In the genomic region with DNA sequence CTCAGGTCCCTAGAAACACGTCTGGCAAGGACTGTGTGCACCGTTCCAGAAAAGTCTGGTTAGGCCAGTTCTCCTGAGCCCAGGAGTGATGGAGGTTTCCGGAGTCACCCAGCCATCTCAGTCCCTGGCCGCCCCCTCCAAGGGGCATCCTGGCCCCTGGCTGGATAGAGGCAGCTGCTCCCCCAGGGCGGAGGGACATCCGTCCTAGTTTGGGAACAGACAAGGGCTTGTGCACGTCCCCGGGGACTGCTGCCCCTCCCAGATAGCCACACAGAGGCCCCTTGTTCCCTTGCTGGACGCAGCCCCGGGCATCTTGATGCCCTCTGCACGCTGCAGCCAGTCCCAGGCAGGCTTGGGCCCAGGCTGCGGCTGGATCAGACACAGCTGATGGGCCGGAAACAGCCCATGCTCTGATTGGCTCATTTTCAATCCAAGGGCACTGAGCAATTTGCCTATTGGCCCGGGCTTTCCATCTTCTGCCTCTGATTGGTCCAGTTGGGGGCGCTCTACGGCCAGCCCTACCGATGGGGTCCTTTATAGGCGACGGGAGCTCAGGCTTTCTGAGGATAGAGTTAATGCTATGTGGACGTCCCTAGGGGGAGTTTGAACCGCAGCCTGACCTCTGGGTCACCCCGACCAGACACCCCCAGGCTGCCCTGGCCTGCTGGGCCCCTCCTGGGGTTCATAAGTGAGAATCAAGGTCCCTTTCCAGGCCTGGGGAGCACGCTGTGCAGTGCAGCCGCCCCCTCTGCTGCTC, we compare ENCODE assay signal across 1 cellular context.
TF ChIP-seq lines count a peak whose summit lies in the region.

No MANE protein-coding gene starts in this region.

TF ChIP-seq in SK-N-SH treated with all-trans-retinoic acid at 6 μM for 48 hours, 23 proteins besides CTCF, POLR2A, EP300 and RAD21:
- TF ChIP-seq, protein P1, sequence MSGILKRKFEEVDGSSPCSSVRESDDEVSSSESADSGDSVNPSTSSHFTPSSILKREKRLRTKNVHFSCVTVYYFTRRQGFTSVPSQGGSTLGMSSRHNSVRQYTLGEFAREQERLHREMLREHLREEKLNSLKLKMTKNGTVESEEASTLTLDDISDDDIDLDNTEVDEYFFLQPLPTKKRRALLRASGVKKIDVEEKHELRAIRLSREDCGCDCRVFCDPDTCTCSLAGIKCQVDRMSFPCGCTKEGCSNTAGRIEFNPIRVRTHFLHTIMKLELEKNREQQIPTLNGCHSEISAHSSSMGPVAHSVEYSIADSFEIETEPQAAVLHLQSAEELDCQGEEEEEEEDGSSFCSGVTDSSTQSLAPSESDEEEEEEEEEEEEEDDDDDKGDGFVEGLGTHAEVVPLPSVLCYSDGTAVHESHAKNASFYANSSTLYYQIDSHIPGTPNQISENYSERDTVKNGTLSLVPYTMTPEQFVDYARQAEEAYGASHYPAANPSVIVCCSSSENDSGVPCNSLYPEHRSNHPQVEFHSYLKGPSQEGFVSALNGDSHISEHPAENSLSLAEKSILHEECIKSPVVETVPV (CRISPR knock-in tag; IDR thresholded peaks at IDR 0.05) = no peak
- TF ChIP-seq SNAI2 (CRISPR knock-in tag; IDR thresholded peaks at IDR 0.05) (no peak), TOX (CRISPR knock-in tag; IDR thresholded peaks at IDR 0.05; ENCODE audit: borderline replicate concordance) (no peak), BACH2 (CRISPR knock-in tag; IDR thresholded peaks at IDR 0.05; ENCODE audit: borderline replicate concordance) (no peak), GLIS3 (CRISPR knock-in tag; IDR thresholded peaks at IDR 0.05) (no peak), ESRRG (CRISPR knock-in tag; IDR thresholded peaks at IDR 0.05) (no peak), CSDC2 (CRISPR knock-in tag; IDR thresholded peaks at IDR 0.05) (no peak), ZNF8 (CRISPR knock-in tag; IDR thresholded peaks at IDR 0.05) (no peak), ZFP30 (CRISPR knock-in tag; IDR thresholded peaks at IDR 0.05) (no peak), PPARA (CRISPR knock-in tag; IDR thresholded peaks at IDR 0.05; ENCODE audit: borderline replicate concordance) (no peak), OSR1 (CRISPR knock-in tag; IDR thresholded peaks at IDR 0.05) (no peak), ZFP3 (CRISPR knock-in tag; IDR thresholded peaks at IDR 0.05) (no peak), TCF4 (CRISPR knock-in tag; IDR thresholded peaks at IDR 0.05; ENCODE audit: borderline replicate concordance) (no peak), ARNTL (CRISPR knock-in tag; IDR thresholded peaks at IDR 0.05; ENCODE audit: borderline replicate concordance, low read depth) (no peak), ZC3H10 (CRISPR knock-in tag; IDR thresholded peaks at IDR 0.05) (no peak), ZNF565 (CRISPR knock-in tag; conservative IDR thresholded peaks at IDR 0.05; ENCODE audit: low read depth) (no peak)
- TF ChIP-seq, protein P2, sequence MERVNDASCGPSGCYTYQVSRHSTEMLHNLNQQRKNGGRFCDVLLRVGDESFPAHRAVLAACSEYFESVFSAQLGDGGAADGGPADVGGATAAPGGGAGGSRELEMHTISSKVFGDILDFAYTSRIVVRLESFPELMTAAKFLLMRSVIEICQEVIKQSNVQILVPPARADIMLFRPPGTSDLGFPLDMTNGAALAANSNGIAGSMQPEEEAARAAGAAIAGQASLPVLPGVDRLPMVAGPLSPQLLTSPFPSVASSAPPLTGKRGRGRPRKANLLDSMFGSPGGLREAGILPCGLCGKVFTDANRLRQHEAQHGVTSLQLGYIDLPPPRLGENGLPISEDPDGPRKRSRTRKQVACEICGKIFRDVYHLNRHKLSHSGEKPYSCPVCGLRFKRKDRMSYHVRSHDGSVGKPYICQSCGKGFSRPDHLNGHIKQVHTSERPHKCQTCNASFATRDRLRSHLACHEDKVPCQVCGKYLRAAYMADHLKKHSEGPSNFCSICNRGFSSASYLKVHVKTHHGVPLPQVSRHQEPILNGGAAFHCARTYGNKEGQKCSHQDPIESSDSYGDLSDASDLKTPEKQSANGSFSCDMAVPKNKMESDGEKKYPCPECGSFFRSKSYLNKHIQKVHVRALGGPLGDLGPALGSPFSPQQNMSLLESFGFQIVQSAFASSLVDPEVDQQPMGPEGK (CRISPR knock-in tag; IDR thresholded peaks at IDR 0.05; ENCODE audit: borderline replicate concordance) = no peak
- TF ChIP-seq, protein P3, sequence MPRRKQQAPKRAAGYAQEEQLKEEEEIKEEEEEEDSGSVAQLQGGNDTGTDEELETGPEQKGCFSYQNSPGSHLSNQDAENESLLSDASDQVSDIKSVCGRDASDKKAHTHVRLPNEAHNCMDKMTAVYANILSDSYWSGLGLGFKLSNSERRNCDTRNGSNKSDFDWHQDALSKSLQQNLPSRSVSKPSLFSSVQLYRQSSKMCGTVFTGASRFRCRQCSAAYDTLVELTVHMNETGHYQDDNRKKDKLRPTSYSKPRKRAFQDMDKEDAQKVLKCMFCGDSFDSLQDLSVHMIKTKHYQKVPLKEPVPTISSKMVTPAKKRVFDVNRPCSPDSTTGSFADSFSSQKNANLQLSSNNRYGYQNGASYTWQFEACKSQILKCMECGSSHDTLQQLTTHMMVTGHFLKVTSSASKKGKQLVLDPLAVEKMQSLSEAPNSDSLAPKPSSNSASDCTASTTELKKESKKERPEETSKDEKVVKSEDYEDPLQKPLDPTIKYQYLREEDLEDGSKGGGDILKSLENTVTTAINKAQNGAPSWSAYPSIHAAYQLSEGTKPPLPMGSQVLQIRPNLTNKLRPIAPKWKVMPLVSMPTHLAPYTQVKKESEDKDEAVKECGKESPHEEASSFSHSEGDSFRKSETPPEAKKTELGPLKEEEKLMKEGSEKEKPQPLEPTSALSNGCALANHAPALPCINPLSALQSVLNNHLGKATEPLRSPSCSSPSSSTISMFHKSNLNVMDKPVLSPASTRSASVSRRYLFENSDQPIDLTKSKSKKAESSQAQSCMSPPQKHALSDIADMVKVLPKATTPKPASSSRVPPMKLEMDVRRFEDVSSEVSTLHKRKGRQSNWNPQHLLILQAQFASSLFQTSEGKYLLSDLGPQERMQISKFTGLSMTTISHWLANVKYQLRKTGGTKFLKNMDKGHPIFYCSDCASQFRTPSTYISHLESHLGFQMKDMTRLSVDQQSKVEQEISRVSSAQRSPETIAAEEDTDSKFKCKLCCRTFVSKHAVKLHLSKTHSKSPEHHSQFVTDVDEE (CRISPR knock-in tag; IDR thresholded peaks at IDR 0.05) = no peak
- TF ChIP-seq, protein P4, sequence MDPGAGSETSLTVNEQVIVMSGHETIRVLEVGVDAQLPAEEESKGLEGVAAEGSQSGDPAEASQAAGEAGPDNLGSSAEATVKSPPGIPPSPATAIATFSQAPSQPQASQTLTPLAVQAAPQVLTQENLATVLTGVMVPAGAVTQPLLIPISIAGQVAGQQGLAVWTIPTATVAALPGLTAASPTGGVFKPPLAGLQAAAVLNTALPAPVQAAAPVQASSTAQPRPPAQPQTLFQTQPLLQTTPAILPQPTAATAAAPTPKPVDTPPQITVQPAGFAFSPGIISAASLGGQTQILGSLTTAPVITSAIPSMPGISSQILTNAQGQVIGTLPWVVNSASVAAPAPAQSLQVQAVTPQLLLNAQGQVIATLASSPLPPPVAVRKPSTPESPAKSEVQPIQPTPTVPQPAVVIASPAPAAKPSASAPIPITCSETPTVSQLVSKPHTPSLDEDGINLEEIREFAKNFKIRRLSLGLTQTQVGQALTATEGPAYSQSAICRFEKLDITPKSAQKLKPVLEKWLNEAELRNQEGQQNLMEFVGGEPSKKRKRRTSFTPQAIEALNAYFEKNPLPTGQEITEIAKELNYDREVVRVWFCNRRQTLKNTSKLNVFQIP (CRISPR knock-in tag; IDR thresholded peaks at IDR 0.05; ENCODE audit: borderline replicate concordance, low read depth) = no peak
- TF ChIP-seq, protein P5, sequence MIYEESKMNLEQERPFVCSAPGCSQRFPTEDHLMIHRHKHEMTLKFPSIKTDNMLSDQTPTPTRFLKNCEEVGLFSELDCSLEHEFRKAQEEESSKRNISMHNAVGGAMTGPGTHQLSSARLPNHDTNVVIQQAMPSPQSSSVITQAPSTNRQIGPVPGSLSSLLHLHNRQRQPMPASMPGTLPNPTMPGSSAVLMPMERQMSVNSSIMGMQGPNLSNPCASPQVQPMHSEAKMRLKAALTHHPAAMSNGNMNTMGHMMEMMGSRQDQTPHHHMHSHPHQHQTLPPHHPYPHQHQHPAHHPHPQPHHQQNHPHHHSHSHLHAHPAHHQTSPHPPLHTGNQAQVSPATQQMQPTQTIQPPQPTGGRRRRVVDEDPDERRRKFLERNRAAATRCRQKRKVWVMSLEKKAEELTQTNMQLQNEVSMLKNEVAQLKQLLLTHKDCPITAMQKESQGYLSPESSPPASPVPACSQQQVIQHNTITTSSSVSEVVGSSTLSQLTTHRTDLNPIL (CRISPR knock-in tag; IDR thresholded peaks at IDR 0.05; ENCODE audit: low read depth) = no peak
